ENCODE assay signal across 35 cellular contexts in genomic region chr9:123524866-123525265, GRCh38.
"Had no signal": no experiment of that assay in that cellular context is flagged by ENCODE, and none has a peak within 500 bp of the region (broad histone marks: within the 10 kb centered on the region; RNA-seq: fewer than 3 reads in every experiment).

No MANE protein-coding gene starts in this region.

- H3K4me3 Mint-ChIP-seq: activated B cell treated with CpG ODN at 0.5 μM for 24 hours; activated CD4-positive, alpha-beta memory T cell treated with anti-CD3 and anti-CD28 coated beads for 36 hours; activated CD4-positive, alpha-beta T cell treated with anti-CD3 and anti-CD28 coated beads, Interleukin-2, amount 10 ng/mL, durations not matched to agents 24 days and 14 days; activated CD8-positive, alpha-beta T cell treated with anti-CD3 and anti-CD28 coated beads for 36 hours; activated naive CD4-positive, alpha-beta T cell treated with anti-CD3 and anti-CD28 coated beads for 36 hours; activated naive CD8-positive, alpha-beta T cell treated with anti-CD3 and anti-CD28 coated beads for 36 hours; activated T-helper 17 cell treated with anti-CD3 and anti-CD28 coated beads, Interleukin-2, amount 50 U/mL, for 72 hours; T-helper 1 cell treated with Interleukin-12 subunit alpha and Interleukin-12 subunit beta and Interleukin-4 antibody, amounts not matched to agents 30 μg/mL and 1 μg/mL, for 36 hours; T-helper 2 cell treated with Interferon-gamma antibody and Interleukin-4, amounts not matched to agents 5 μg/mL and 100 μg/mL, for 36 hours had no signal

- H3K36me3 ChIP-seq: adrenal gland, brain microvascular endothelial cell, breast epithelium had no signal

- H3K9me3 ChIP-seq: body of pancreas had no signal

- H3K27me3 ChIP-seq: adrenal gland, body of pancreas, brain microvascular endothelial cell, breast epithelium had no signal

- DNase-seq: activated B cell treated with CpG ODN at 0.5 μM for 24 hours; activated CD4-positive, alpha-beta memory T cell treated with anti-CD3 and anti-CD28 coated beads for 36 hours; activated CD4-positive, alpha-beta T cell treated with anti-CD3 and anti-CD28 coated beads for 4 hours; activated CD4-positive, alpha-beta T cell treated with anti-CD3 and anti-CD28 coated beads, Interleukin-2, amount 10 ng/mL, durations not matched to agents 24 days and 14 days; activated CD4-positive, alpha-beta T cell treated with anti-CD3 and anti-CD28 coated beads, Interleukin-2, amount 50 U/mL, for 1 hour; activated CD4-positive, alpha-beta T cell treated with anti-CD3 and anti-CD28 coated beads, Interleukin-2, amount 50 U/mL, for 4 hours; activated CD4-positive, CD25-positive, alpha-beta regulatory T cell treated with anti-CD3 and anti-CD28 coated beads, Interleukin-2, amount 50 U/mL, for 72 hours; activated CD8-positive, alpha-beta memory T cell treated with anti-CD3 and anti-CD28 coated beads, Interleukin-2, amount 50 U/mL, for 4 hours; activated CD8-positive, alpha-beta T cell treated with anti-CD3 and anti-CD28 coated beads for 36 hours; activated effector memory CD4-positive, alpha-beta T cell treated with anti-CD3 and anti-CD28 coated beads, Interleukin-2, amount 50 U/mL, for 16 hours; activated gamma-delta T cell treated with Interleukin-2 at 50 U/mL for 16 hours; activated naive CD4-positive, alpha-beta T cell; activated naive CD4-positive, alpha-beta T cell treated with anti-CD3 and anti-CD28 coated beads for 36 hours; activated naive CD4-positive, alpha-beta T cell treated with anti-CD3 and anti-CD28 coated beads, Interleukin-2, amount 50 U/mL, for 16 hours; activated naive CD8-positive, alpha-beta T cell treated with anti-CD3 and anti-CD28 coated beads for 36 hours; activated T-cell treated with anti-CD3 and anti-CD28 coated beads for 4 hours; activated T-cell treated with anti-CD3 and anti-CD28 coated beads, Interleukin-2, amount 50 U/mL, for 1 hour; activated T-cell treated with anti-CD3 and anti-CD28 coated beads, Interleukin-2, amount 50 U/mL, for 48 hours; amniotic stem cell; aorta; body of pancreas; brain microvascular endothelial cell; central memory CD4-positive, alpha-beta T cell; T-helper 1 cell; T-helper 2 cell; T-helper 9 cell had no signal

- H3K27ac Mint-ChIP-seq: activated B cell treated with CpG ODN at 0.5 μM for 24 hours; activated CD4-positive, alpha-beta memory T cell treated with anti-CD3 and anti-CD28 coated beads for 36 hours; activated CD4-positive, alpha-beta T cell treated with anti-CD3 and anti-CD28 coated beads, Interleukin-2, amount 10 ng/mL, durations not matched to agents 24 days and 14 days; activated CD8-positive, alpha-beta T cell treated with anti-CD3 and anti-CD28 coated beads for 36 hours; activated naive CD4-positive, alpha-beta T cell treated with anti-CD3 and anti-CD28 coated beads for 36 hours; activated naive CD4-positive, alpha-beta T cell treated with anti-CD3 and anti-CD28 coated beads, Interleukin-2, amount 50 U/mL, for 72 hours; activated naive CD8-positive, alpha-beta T cell treated with anti-CD3 and anti-CD28 coated beads for 36 hours; activated T-helper 17 cell treated with anti-CD3 and anti-CD28 coated beads, Interleukin-2, amount 50 U/mL, for 72 hours; T-helper 1 cell treated with Interleukin-12 subunit alpha and Interleukin-12 subunit beta and Interleukin-4 antibody, amounts not matched to agents 30 μg/mL and 1 μg/mL, for 36 hours; T-helper 2 cell treated with Interferon-gamma antibody and Interleukin-4, amounts not matched to agents 5 μg/mL and 100 μg/mL, for 36 hours had no signal

- H3K4me1 ChIP-seq: adrenal gland, body of pancreas, breast epithelium had no signal

- H3K27ac ChIP-seq: adrenal gland, body of pancreas, brain microvascular endothelial cell, breast epithelium, VCaP had no signal

- H3K4me3 ChIP-seq: adrenal gland, body of pancreas, breast epithelium had no signal

- H3K4me1 Mint-ChIP-seq: activated B cell treated with CpG ODN at 0.5 μM for 24 hours; activated CD4-positive, alpha-beta T cell treated with anti-CD3 and anti-CD28 coated beads, Interleukin-2, amount 10 ng/mL, durations not matched to agents 24 days and 14 days; activated naive CD8-positive, alpha-beta T cell treated with anti-CD3 and anti-CD28 coated beads for 36 hours; activated T-helper 17 cell treated with anti-CD3 and anti-CD28 coated beads, Interleukin-2, amount 50 U/mL, for 72 hours had no signal

- H3K27me3 Mint-ChIP-seq: activated B cell treated with CpG ODN at 0.5 μM for 24 hours; activated CD4-positive, alpha-beta memory T cell treated with anti-CD3 and anti-CD28 coated beads for 36 hours; activated CD4-positive, alpha-beta T cell treated with anti-CD3 and anti-CD28 coated beads, Interleukin-2, amount 10 ng/mL, durations not matched to agents 24 days and 14 days; activated CD8-positive, alpha-beta T cell treated with anti-CD3 and anti-CD28 coated beads for 36 hours; activated naive CD8-positive, alpha-beta T cell treated with anti-CD3 and anti-CD28 coated beads for 36 hours; activated T-helper 17 cell treated with anti-CD3 and anti-CD28 coated beads, Interleukin-2, amount 50 U/mL, for 72 hours had no signal

- FAIRE-seq: astrocyte, TTC549 had no signal
